In genomic region chr12:89733579-89734201, GRCh38 we compare ENCODE assay signal across 12 cellular contexts. TPM values are rescaled to one million over a fixed set of nuclear protein-coding genes. Genes with fewer than 3 reads are reported as not detected.
DNase-seq lines count a peak whose midpoint lies in the region; ATAC-seq and TF ChIP-seq lines count a peak whose summit lies in the region.
"Had no signal": no experiment of that assay in that cellular context is flagged by ENCODE, and none has a peak within 500 bp of the region (broad histone marks: within the 10 kb centered on the region; RNA-seq: fewer than 3 reads in every experiment).

No MANE protein-coding gene starts in this region.

- H3K27me3 ChIP-seq in mammary epithelial cell (ENCODE audit: insufficient read depth, low read length) = no peaks in the 10 kb centered on the region
- H3K27me3 ChIP-seq: uterus had no signal

- peaks cover 3% of the 10 kb centered on the region for H3K9me3 ChIP-seq in mammary epithelial cell (replicated peaks; ENCODE audit: insufficient read depth, low read length)
- H3K9me3 ChIP-seq: uterus had no signal

- no peaks in the 10 kb centered on the region for H3K27me3 Mint-ChIP-seq in WTC11 (ENCODE audit: low read depth)

- H3K9me3 Mint-ChIP-seq in WTC11 = no peaks in the 10 kb centered on the region

- POLR2A ChIA-PET in WTC11 (lab: Charles Lee) = no interaction called here

- no peaks in the 10 kb centered on the region for H4K20me1 ChIP-seq in mammary epithelial cell (ENCODE audit: insufficient read depth, low read length)

- no peaks in the 10 kb centered on the region for H3K4me1 Mint-ChIP-seq in WTC11

- H3K4me3 Mint-ChIP-seq in WTC11 = no peak overlapping the region

- 0% methylated on average over 5 of the region's 5 CpGs for WGBS in mammary epithelial cell (ENCODE audit: low coverage, missing lambda C conversion rate)

- no peaks in the 10 kb centered on the region for H3K36me3 ChIP-seq in mammary epithelial cell (ENCODE audit: insufficient read depth, low read length)
- H3K36me3 ChIP-seq: uterus had no signal

- no peak overlapping the region for H3K9ac ChIP-seq in mammary epithelial cell (ENCODE audit: insufficient read depth, low read length)

- TF ChIP-seq CTCF in mammary epithelial cell (conservative IDR thresholded peaks at IDR 0.05 in 1 of 2, IDR thresholded peaks at IDR 0.05 in 1 of 2; ENCODE audit: extremely low read depth in 1 of 2, insufficient read depth in 1 of 2, low read depth in 1 of 2, low read length in 2 of 2) (no peak), WTC11 (IDR thresholded peaks at IDR 0.05) (no peak)

- H3K79me2 ChIP-seq in mammary epithelial cell (ENCODE audit: insufficient read depth, low read length) = no peaks in the 10 kb centered on the region

- dilution Hi-C loops in mammary epithelial cell (cut with HindIII; ENCODE audit: low sequenced_read_pairs) = no loop called here

- CTCF ChIA-PET in mammary epithelial cell (lab: Charles Lee; ENCODE audit: low non-redundant PET) (interaction anchor here (0.6 kb wide), 1 partner anchor 508 kb away, joined by 5 read pairs; no protein-coding TSS in a partner anchor), WTC11 (lab: Charles Lee) (interaction anchor here (1.0 kb wide), 1 partner anchor 228 kb away, joined by 3 read pairs; no protein-coding TSS in a partner anchor)

- H3K27ac Mint-ChIP-seq in WTC11 = no peak overlapping the region

- H3K4me3 ChIP-seq in mammary epithelial cell (replicated peaks in 1 of 3; ENCODE audit: insufficient read depth in 1 of 3, low read depth in 2 of 3, low read length in 3 of 3) = no peak overlapping the region
- H3K4me3 ChIP-seq: uterus had no signal

- peak overlapping the region; percentile 81 for H3K27ac ChIP-seq in mammary epithelial cell (ENCODE audit: insufficient read depth, low read depth, low read length)
- H3K27ac ChIP-seq: uterus had no signal

- BruUV-seq in mammary epithelial cell (replicated peaks; lab: Mats Ljungman, UMichigan) = TSS peak; percentile 53

- intact Hi-C loops in mammary epithelial cell (cut with micrococcal nuclease) = loop anchor here (1.0 kb wide), 2 partner anchors 23 to 24 kb away; no protein-coding TSS in a partner anchor

- in situ Hi-C loops in mammary epithelial cell (cut with MboI; ENCODE audit: low sequenced_read_pairs in 2 of 2) = no loop called here

- H3K4me2 ChIP-seq in mammary epithelial cell (ENCODE audit: insufficient read depth, low read depth, low read length) = peak overlapping the region; percentile 49

- H3K4me1 ChIP-seq in mammary epithelial cell (ENCODE audit: insufficient read depth, low read length) = peaks cover 25% of the 10 kb centered on the region
- H3K4me1 ChIP-seq: uterus had no signal

- no peak overlapping the region for H2AFZ ChIP-seq in mammary epithelial cell (ENCODE audit: low read depth, low read length)

- ATAC-seq in HG03159 (IDR thresholded peaks at IDR 0.05; ENCODE audit: unreplicated experiment) (no peak), HG03045 (IDR thresholded peaks at IDR 0.05; ENCODE audit: unreplicated experiment) (no peak), WTC11 (no peak)

- DNase-seq in ELR (ENCODE audit: low read depth) (peak; percentile 98), NOMO-1 treated with DMSO at 0.1 percent for 48 hours (lab: John Stamatoyannopoulos, UW; ENCODE audit: unreplicated experiment) (peak; percentile 99), mammary epithelial cell (peak; percentile 96), putamen (ENCODE audit: low spot score) (peak; percentile 56), WTC11 (ENCODE audit: low spot score) (no peak), SK-N-DZ (ENCODE audit: low spot score) (no peak)
- DNase-seq: activated CD4-positive, CD25-positive, alpha-beta regulatory T cell; NCI-H1092 treated with DMSO at 0.1 percent for 48 hours; stimulated activated CD4-positive, alpha-beta T cell treated with anti-CD3 and anti-CD28 coated beads, Interleukin-2, amount 100 ng/mL, for 24 hours; uterus had no signal

- H3K36me3 Mint-ChIP-seq in WTC11 = no peaks in the 10 kb centered on the region

TF ChIP-seq in WTC11, 78 proteins besides CTCF, POLR2A, EP300 and RAD21 (continues in another document):
- TF ChIP-seq ZNF425 (CRISPR knock-in tag; conservative IDR thresholded peaks at IDR 0.05) (no peak), SOX15 (CRISPR knock-in tag; IDR thresholded peaks at IDR 0.05) (no peak), ZNF263 (CRISPR knock-in tag; IDR thresholded peaks at IDR 0.05; ENCODE audit: low read depth) (no peak), ARID4B (CRISPR knock-in tag; IDR thresholded peaks at IDR 0.05; ENCODE audit: borderline replicate concordance) (no peak), SP1 (CRISPR knock-in tag; conservative IDR thresholded peaks at IDR 0.05) (no peak), ZSCAN18 (CRISPR knock-in tag; IDR thresholded peaks at IDR 0.05) (no peak), MLX (CRISPR knock-in tag; IDR thresholded peaks at IDR 0.05) (no peak), NR1H2 (CRISPR knock-in tag; IDR thresholded peaks at IDR 0.05) (no peak), ZNF121 (CRISPR knock-in tag; IDR thresholded peaks at IDR 0.05) (no peak)

RNA-seq across cellular contexts. Expression of gene ATP2B1, which starts 25.1 kb away (rescaled TPM):
- 10 to 100 TPM; 63.8 to 97.7 TPM for total RNA-seq in mammary epithelial cell
- 26.1 TPM for polyA plus RNA-seq in mammary epithelial cell
- polyA minus RNA-seq in mammary epithelial cell = 65.9 TPM
- 29.6 to 31.7 TPM (median 31.3 TPM) in 3 replicates for total RNA-seq in WTC11 (2021)
- polyA plus RNA-seq in SK-N-DZ (2014; cell fraction: cytosol; rRNA removed) = 45.9 and 49.5 TPM in 2 replicates
- polyA plus RNA-seq in SK-N-DZ (2014; cell fraction: nucleus; rRNA removed) = 58.5 and 68.8 TPM in 2 replicates

Comparison
In these comparisons a context has a peak if more than half of its experiments do, and no peak if none do; other contexts are left out.
1. DNase-seq: peak in ELR (single experiment), NOMO-1 treated with DMSO at 0.1 percent for 48 hours (single experiment), mammary epithelial cell (single experiment) and putamen (single experiment); none in WTC11 (single experiment) and SK-N-DZ (single experiment).